Comparison of ENCODE assay signal across 8 cellular contexts in the genomic region with DNA sequence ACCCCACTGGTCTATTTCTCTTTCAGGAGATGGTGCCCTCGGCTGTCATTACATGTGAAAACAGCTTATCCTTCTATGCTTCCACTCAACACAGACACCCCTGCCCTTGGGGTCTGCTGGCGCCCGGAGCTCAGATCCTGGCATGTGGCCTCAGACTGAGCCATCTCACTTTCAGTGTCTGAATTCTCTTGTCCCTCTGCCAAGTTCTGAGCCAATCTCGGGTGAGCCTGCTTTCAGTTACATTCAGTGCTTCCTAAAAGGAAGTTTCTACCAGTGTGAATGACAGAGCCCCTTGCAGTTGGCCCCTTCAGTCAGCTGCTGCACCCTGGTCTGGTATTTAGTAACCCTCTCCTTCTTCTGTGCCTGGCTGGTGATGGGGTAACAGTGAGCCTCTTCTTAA.
DNase-seq lines count a peak whose midpoint lies in the region; ATAC-seq and TF ChIP-seq lines count a peak whose summit lies in the region.

No MANE protein-coding gene starts in this region.

- CTCF ChIA-PET in AG04449 (lab: Yijun Ruan, JAX), result interaction anchor here (1.1 to 1.7 kb wide), 3 partner anchors 14 to 488 kb away, joined by 3 to 6 read pairs (median 3); no protein-coding TSS in a partner anchor

- POLR2A ChIA-PET in AG04449 (lab: Yijun Ruan, JAX), result no interaction called here

- no peaks in the 10 kb centered on the region for H3K36me3 ChIP-seq in HUES48 (ENCODE audit: control insufficient read depth, insufficient read depth, low read length)

- peak overlapping the region; percentile 47 for H3K27ac ChIP-seq in HUES48 (ENCODE audit: low read depth, low read length)

- H3K9me3 ChIP-seq in HUES48 (ENCODE audit: control insufficient read depth, insufficient read depth, low read length), result no peaks in the 10 kb centered on the region

- peaks cover 54% of the 10 kb centered on the region for H3K4me1 ChIP-seq in HUES48 (ENCODE audit: control insufficient read depth, insufficient read depth, low read length)

- ATAC-seq in GM21381 (IDR thresholded peaks at IDR 0.05; ENCODE audit: unreplicated experiment), result no peak
- ATAC-seq in GM19455 (IDR thresholded peaks at IDR 0.05; ENCODE audit: unreplicated experiment), result no peak

- peak overlapping the region; percentile 32; the same call in 1 of the 2 replicates for H3K9ac ChIP-seq in HUES48 (ENCODE audit: low read depth, low read length)

- no peak for DNase-seq in AG04449 (ENCODE audit: low read depth, low spot score)
- DNase-seq in astrocyte of the hippocampus (ENCODE audit: low read depth, low spot score), result peak; percentile 63
- DNase-seq in kidney glomerular epithelial cell (lab: John Stamatoyannopoulos, UW), result peak; percentile 2
- DNase-seq in stimulated activated naive CD4-positive, alpha-beta T cell (lab: John Stamatoyannopoulos, UW), result no peak
- no peak for DNase-seq in NCI-H774 (lab: John Stamatoyannopoulos, UW)

- H3K4me3 ChIP-seq in AG04449 (ENCODE audit: low read depth, low read length) (peak overlapping the region; percentile 29), HUES48 (ENCODE audit: low read depth, low read length) (peak overlapping the region; percentile 28; the same call in 1 of the 2 replicates)

- H3K27me3 ChIP-seq in HUES48 (ENCODE audit: control insufficient read depth, insufficient read depth, low read length), result no peaks in the 10 kb centered on the region

- no peak for TF ChIP-seq CTCF in AG04449 (IDR thresholded peaks at IDR 0.05; ENCODE audit: insufficient read depth, low read length, missing control alignments)

Comparison
In these comparisons a context has a peak if more than half of its experiments do, and no peak if none do; other contexts are left out.
1. DNase-seq: peak in astrocyte of the hippocampus (single experiment) and kidney glomerular epithelial cell (single experiment); none in AG04449 (single experiment), stimulated activated naive CD4-positive, alpha-beta T cell (0 of 6) and NCI-H774 (single experiment).